ENCODE assay signal across 20 cellular contexts in genomic region chr4:1751919-1752283, GRCh38. TPM values are rescaled to one million over a fixed set of nuclear protein-coding genes. Genes with fewer than 3 reads are reported as not detected.
A peak's percentile ranks its signal among the peaks of the same experiment; 100 is the strongest.
DNase-seq lines count a peak whose midpoint lies in the region; ATAC-seq, FAIRE-seq and TF ChIP-seq lines count a peak whose summit lies in the region.
"Had no signal": no experiment of that assay in that cellular context is flagged by ENCODE, and none has a peak within 500 bp of the region (broad histone marks: within the 10 kb centered on the region; RNA-seq: fewer than 3 reads in every experiment).

No MANE protein-coding gene starts in this region.

- H4K91ac ChIP-seq in neuronal stem cell (ENCODE audit: low read depth, low read length, poor library complexity): no peak overlapping the region

- CTCF ChIA-PET in HepG2 (lab: Yijun Ruan, JAX; ENCODE audit: low intra/inter-chr PET ratio, low total read pairs): interaction anchor here (2.9 kb wide), 1 partner anchor 58 kb away, joined by 22 read pairs; no protein-coding TSS in a partner anchor
- CTCF ChIA-PET in OCI-LY7 (lab: Charles Lee; ENCODE audit: unreplicated experiment): no interaction called here

- POLR2A ChIA-PET in HepG2 (lab: Yijun Ruan, JAX) (interaction anchor here (0.8 to 3.6 kb wide), 15 partner anchors 8 to 56 kb away, joined by 3 to 70 read pairs (median 10); partner anchors contain the start of genes FGFR3, TACC3 and TMEM129), OCI-LY7 (lab: Charles Lee) (no interaction called here)

- TF ChIP-seq CTCF in HepG2 (CRISPR knock-in tag; IDR thresholded peaks at IDR 0.05) (no peak), right lobe of liver (IDR thresholded peaks at IDR 0.05) (no peak), OCI-LY7 (conservative IDR thresholded peaks at IDR 0.05; ENCODE audit: low read length) (no peak)

- TF ChIP-seq RAD21 in HepG2 (CRISPR knock-in tag; IDR thresholded peaks at IDR 0.05): no peak

- H3K9ac ChIP-seq in HepG2 (ENCODE audit: insufficient read depth, low read depth, low read length) (peak overlapping the region; percentile 58), neuronal stem cell (ENCODE audit: low read depth, low read length, poor library complexity) (peak overlapping the region; percentile 30)
- H3K9ac ChIP-seq: SK-N-SH had no signal

- H2AFZ ChIP-seq in HepG2 (ENCODE audit: low read length) (no peak overlapping the region), neuronal stem cell (ENCODE audit: low read length) (no peak overlapping the region), OCI-LY7 (ENCODE audit: low read length) (no peak overlapping the region)

- peak overlapping the region; percentile 90 for H2BK12ac ChIP-seq in neuronal stem cell (ENCODE audit: low read length)

- H3K79me2 ChIP-seq in HepG2 (ENCODE audit: insufficient read depth, low read length): no peaks in the 10 kb centered on the region
- no peaks in the 10 kb centered on the region for H3K79me2 ChIP-seq in OCI-LY7 (ENCODE audit: insufficient read depth, low read depth, low read length)

- H3K27ac ChIP-seq in HepG2 (ENCODE audit: extremely low read length, insufficient read depth, low read length) (peak overlapping the region; percentile 1), right lobe of liver (no peak overlapping the region), neuronal stem cell (replicated peaks; ENCODE audit: low read length) (no peak overlapping the region), OCI-LY7 (ENCODE audit: low read depth, low read length, poor library complexity, severe bottlenecking) (no peak overlapping the region)
- H3K27ac ChIP-seq: ovary had no signal

- no peaks in the 10 kb centered on the region for H3K36me3 ChIP-seq in HepG2 (replicated peaks in 1 of 2; ENCODE audit: control insufficient read depth in 1 of 2, insufficient read depth in 2 of 2, low read length in 2 of 2)
- H3K36me3 ChIP-seq in right lobe of liver: no peaks in the 10 kb centered on the region
- no peaks in the 10 kb centered on the region for H3K36me3 ChIP-seq in neuronal stem cell (replicated peaks in 1 of 2; ENCODE audit: control insufficient read depth in 2 of 2, insufficient read depth in 2 of 2, low read length in 2 of 2)
- H3K36me3 ChIP-seq in OCI-LY7 (ENCODE audit: insufficient read depth, low read length): no peaks in the 10 kb centered on the region
- H3K36me3 ChIP-seq: MG63, ovary had no signal

- peak; percentile 8 for FAIRE-seq in HepG2 (lab: Jason Lieb, UNC)
- FAIRE-seq: H54 had no signal

- H4K20me1 ChIP-seq in HepG2 (ENCODE audit: insufficient read depth, low read length): no peaks in the 10 kb centered on the region
- no peaks in the 10 kb centered on the region for H4K20me1 ChIP-seq in OCI-LY7 (ENCODE audit: insufficient read depth, low read length)

- H3K9me3 ChIP-seq in HepG2 (ENCODE audit: low read length) (no peaks in the 10 kb centered on the region), right lobe of liver (no peaks in the 10 kb centered on the region), neuronal stem cell (replicated peaks in 1 of 2; ENCODE audit: control insufficient read depth in 2 of 2, insufficient read depth in 1 of 2, low read depth in 1 of 2, low read length in 2 of 2) (no peaks in the 10 kb centered on the region), OCI-LY7 (ENCODE audit: low read length) (no peaks in the 10 kb centered on the region)
- H3K9me3 ChIP-seq: MG63, ovary, SK-N-SH had no signal

- peak overlapping the region; percentile 75 for H2BK5ac ChIP-seq in neuronal stem cell (ENCODE audit: low read length)

- peak overlapping the region; percentile 17 for H3K14ac ChIP-seq in neuronal stem cell (ENCODE audit: low read length)

- ATAC-seq in HepG2: peak; percentile 18
- no peak for ATAC-seq in right lobe of liver
- ATAC-seq in esophagus mucosa: peak; percentile 16
- ATAC-seq in HG03280 (IDR thresholded peaks at IDR 0.05; ENCODE audit: unreplicated experiment): no peak
- no peak for ATAC-seq in HG03571 (IDR thresholded peaks at IDR 0.05; ENCODE audit: unreplicated experiment)
- no peak for ATAC-seq in GM19395 (IDR thresholded peaks at IDR 0.05; ENCODE audit: unreplicated experiment)

- H3K4me2 ChIP-seq in HepG2 (ENCODE audit: low read depth, low read length) (peak overlapping the region; percentile 82), neuronal stem cell (ENCODE audit: insufficient read depth, low read length, poor library complexity, severe bottlenecking) (no peak overlapping the region), OCI-LY7 (ENCODE audit: low read length) (no peak overlapping the region)
- H3K4me2 ChIP-seq: SK-N-SH had no signal

- intact Hi-C loops in HepG2 (cut with micrococcal nuclease; ENCODE audit: unreplicated experiment): loop anchor here (2.0 kb wide), 1 partner anchor 27 kb away; no protein-coding TSS in a partner anchor
- intact Hi-C loops in right lobe of liver (cut with DNase I): loop anchor here in 1 of 2 donors (5.0 to 10.0 kb wide), 2 partner anchors 55 to 143 kb away; no protein-coding TSS in a partner anchor
- intact Hi-C loops in OCI-LY7 (cut with micrococcal nuclease; ENCODE audit: unreplicated experiment): no loop called here

- peaks cover 90% of the 10 kb centered on the region for H3K4me1 ChIP-seq in HepG2 (ENCODE audit: insufficient read depth, low read length)
- H3K4me1 ChIP-seq in right lobe of liver: no peaks in the 10 kb centered on the region
- peaks cover 8 to 9% of the 10 kb centered on the region in 2 donors for H3K4me1 ChIP-seq in neuronal stem cell (ENCODE audit: control insufficient read depth in 2 of 2, insufficient read depth in 1 of 2, low read depth in 1 of 2, low read length in 2 of 2)
- no peaks in the 10 kb centered on the region for H3K4me1 ChIP-seq in OCI-LY7 (ENCODE audit: insufficient read depth, low read length, poor library complexity, severe bottlenecking)

- DNase-seq in HepG2 (ENCODE audit: low spot score) (peak; percentile 52), right lobe of liver (no peak), neuronal stem cell (ENCODE audit: low spot score) (no peak), OCI-LY7 (ENCODE audit: low spot score) (no peak)
- DNase-seq: activated CD8-positive, alpha-beta T cell treated with anti-CD3 and anti-CD28 coated beads, Interleukin-2, amount 10 ng/mL, durations not matched to agents 7 days and 5 days; activated T-cell treated with anti-CD3 and anti-CD28 coated beads for 4 hours; anterior cingulate cortex; CD4-positive, alpha-beta T cell; cortex of kidney; MG63; NCI-H1105 treated with DMSO at 0.1 percent for 48 hours; NCI-H2227 treated with DMSO at 0.1 percent for 48 hours; ovary; RPMI8226; SK-N-SH had no signal

- TF ChIP-seq EP300 in HepG2 (IDR thresholded peaks at IDR 0.05; ENCODE audit: low read depth in 2 of 2, low read length in 2 of 2) (no peak), HepG2 (CRISPR knock-in tag; IDR thresholded peaks at IDR 0.05; ENCODE audit: borderline replicate concordance) (no peak)

- in situ Hi-C loops in HepG2 (cut with HindIII; ENCODE audit: extremely low pct_ligation_motif_present, low pct_unique_long_range_greater_than_20kb): loop anchor here (10.0 kb wide), 1 partner anchor 53 kb away; no protein-coding TSS in a partner anchor

- BruUV-seq in HepG2 (replicated peaks; lab: Mats Ljungman, UMichigan) (no TSS peak), OCI-LY7 (replicated peaks; lab: Mats Ljungman, UMichigan) (no TSS peak)

- H3K9me2 ChIP-seq in OCI-LY7 (ENCODE audit: insufficient read depth, low read length): no peaks in the 10 kb centered on the region
- H3K9me2 ChIP-seq: SK-N-SH had no signal

- H2BK120ac ChIP-seq in neuronal stem cell (ENCODE audit: low read depth, low read length): no peak overlapping the region

- H3K27me3 ChIP-seq in HepG2 (ENCODE audit: control insufficient read depth in 1 of 2, insufficient read depth in 2 of 2, low read length in 2 of 2): no peaks in the 10 kb centered on the region; a peak in 1 of 5 replicates
- H3K27me3 ChIP-seq in right lobe of liver: no peaks in the 10 kb centered on the region
- peaks cover 0 to 12% (median 0%) of the 10 kb centered on the region in 3 experiments for H3K27me3 ChIP-seq in neuronal stem cell (ENCODE audit: control insufficient read depth in 3 of 3, insufficient read depth in 3 of 3, low read depth in 1 of 3, low read length in 3 of 3)
- H3K27me3 ChIP-seq: MG63, ovary had no signal

- peak overlapping the region; percentile 96 for H2AK5ac ChIP-seq in neuronal stem cell (ENCODE audit: low read depth, low read length)

- peak overlapping the region; percentile 85 for H3K23ac ChIP-seq in neuronal stem cell (ENCODE audit: low read depth, low read length, poor library complexity)

- WGBS in HepG2 (ENCODE audit: low lambda C conversion rate): 0% methylated on average over 3 of the region's 8 CpGs
- no CpG with 5 or more reads among the region's 8 CpGs for WGBS in right lobe of liver (ENCODE audit: insufficient coverage, low coverage, low lambda C conversion rate, missing lambda C conversion rate)
- WGBS in neuronal stem cell (ENCODE audit: extremely low coverage in 2 of 2, insufficient read length in 2 of 2, insufficient replicate concordance in 1 of 2), 2 donors: no CpG with 5 or more reads among the region's 8 CpGs

- H4K8ac ChIP-seq in neuronal stem cell (ENCODE audit: low read depth, low read length): no peak overlapping the region

- no peaks in the 10 kb centered on the region for H3K79me1 ChIP-seq in neuronal stem cell (ENCODE audit: low read depth, low read length)

- H2BK15ac ChIP-seq in neuronal stem cell (ENCODE audit: low read length): peak overlapping the region; percentile 89

- H3K4me3 ChIP-seq in HepG2 (replicated peaks in 1 of 3; ENCODE audit: insufficient read depth in 1 of 3, low read depth in 2 of 3, low read length in 3 of 3): peak overlapping the region; percentile 45 to 73 (median 56)
- no peak overlapping the region for H3K4me3 ChIP-seq in right lobe of liver
- no peak overlapping the region for H3K4me3 ChIP-seq in neuronal stem cell (ENCODE audit: low read length in 2 of 2)
- H3K4me3 ChIP-seq in OCI-LY7 (ENCODE audit: low read depth, low read length, poor library complexity, severe bottlenecking): no peak overlapping the region
- H3K4me3 ChIP-seq: MG63, ovary had no signal

- no peak overlapping the region for H3K4ac ChIP-seq in neuronal stem cell (ENCODE audit: low read length)

- H3K18ac ChIP-seq in neuronal stem cell (ENCODE audit: low read length): peak overlapping the region; percentile 76

- no peak for TF ChIP-seq POLR2A in HepG2 (IDR thresholded peaks at IDR 0.05; ENCODE audit: insufficient read depth in 1 of 2, low read depth in 2 of 2, low read length in 2 of 2)
- TF ChIP-seq POLR2A in right lobe of liver (IDR thresholded peaks at IDR 0.05): no peak

RNA-seq across cellular contexts. Expression of gene TACC3, which starts 30.6 kb away (rescaled TPM):
- 21.2 and 35.4 TPM in 2 replicates for total RNA-seq in HepG2 (2016; rRNA removed; fragmentation: Illumina TruSeq; extraction: Trizol)
- 9.8 and 10.0 TPM in 2 replicates for total RNA-seq in HepG2 (2016; cell fraction: cytosol; rRNA removed; fragmentation: Illumina TruSeq; extraction: Trizol; ENCODE audit: low read depth)
- 23.8 and 32.4 TPM in 2 replicates for total RNA-seq in HepG2 (2016; cell fraction: insoluble cytoplasmic fraction; rRNA removed; fragmentation: Illumina TruSeq; extraction: Trizol)
- 15.9 and 17.1 TPM in 2 replicates for total RNA-seq in HepG2 (2016; cell fraction: membrane; rRNA removed; fragmentation: Illumina TruSeq; extraction: Trizol)
- 24.3 and 29.3 TPM in 2 replicates for total RNA-seq in HepG2 (2016; cell fraction: nucleus; rRNA removed; fragmentation: Illumina TruSeq; extraction: Trizol)
- 15.7 and 20.3 TPM in 2 replicates for polyA plus RNA-seq in HepG2 (2011; rRNA removed)
- polyA plus RNA-seq in HepG2 (2011; cell fraction: cytosol; rRNA removed): 8.7 and 16.8 TPM in 2 replicates
- 68.2 and 101 TPM in 2 replicates for polyA plus RNA-seq in HepG2 (2011; cell fraction: nucleus; rRNA removed)
- 16.3 and 27.3 TPM in 2 replicates for polyA plus RNA-seq in HepG2 (2012)
- 5.5 and 6.4 TPM in 2 replicates for polyA plus RNA-seq in HepG2 (2016; cell fraction: cytosol; fragmentation: Illumina TruSeq; extraction: Trizol; ENCODE audit: low read depth)
- polyA plus RNA-seq in HepG2 (2016; cell fraction: insoluble cytoplasmic fraction; fragmentation: Illumina TruSeq; extraction: Trizol; ENCODE audit: low read depth): 59.5 and 79.8 TPM in 2 replicates
- 10.8 and 13.8 TPM in 2 replicates for polyA plus RNA-seq in HepG2 (2016; cell fraction: membrane; fragmentation: Illumina TruSeq; extraction: Trizol; ENCODE audit: low read depth)
- polyA plus RNA-seq in HepG2 (2016; cell fraction: nucleus; fragmentation: Illumina TruSeq; extraction: Trizol; ENCODE audit: insufficient read depth, low read depth): 133 and 138 TPM in 2 replicates
- 12.7 and 22.2 TPM in 2 replicates for polyA minus RNA-seq in HepG2 (2011; rRNA and poly(A)+ RNA removed; ENCODE audit: low replicate concordance)
- polyA minus RNA-seq in HepG2 (2011; cell fraction: cytosol; rRNA and poly(A)+ RNA removed): 7.4 and 8.9 TPM in 2 replicates
- polyA minus RNA-seq in HepG2 (2011; cell fraction: nucleus; rRNA and poly(A)+ RNA removed): 10.9 and 13.8 TPM in 2 replicates
- 1 to 10 TPM; 2.2 to 5.7 (median 4.8) TPM for total RNA-seq in right lobe of liver
- 34.4 TPM for total RNA-seq in esophagus mucosa
- 110 TPM for polyA plus RNA-seq in neuronal stem cell (2013, experiment 1 of 2)
- polyA plus RNA-seq in neuronal stem cell (2013, experiment 2 of 2): 108 TPM
- 100 and 130 TPM in 2 replicates for total RNA-seq in OCI-LY7 (2014; rRNA removed; shearing (Covaris generic))
- total RNA-seq in OCI-LY7 (2022): 257 and 272 TPM in 2 replicates

RNA-seq across cellular contexts. Expression of gene TMEM129, which starts 30.8 kb away (rescaled TPM):
- total RNA-seq in HepG2 (2016; rRNA removed; fragmentation: Illumina TruSeq; extraction: Trizol): 15.5 and 25.8 TPM in 2 replicates
- 9.2 and 12.7 TPM in 2 replicates for total RNA-seq in HepG2 (2016; cell fraction: cytosol; rRNA removed; fragmentation: Illumina TruSeq; extraction: Trizol; ENCODE audit: low read depth)
- total RNA-seq in HepG2 (2016; cell fraction: insoluble cytoplasmic fraction; rRNA removed; fragmentation: Illumina TruSeq; extraction: Trizol): 14.4 and 26.2 TPM in 2 replicates
- 28.5 and 34.5 TPM in 2 replicates for total RNA-seq in HepG2 (2016; cell fraction: membrane; rRNA removed; fragmentation: Illumina TruSeq; extraction: Trizol)
- total RNA-seq in HepG2 (2016; cell fraction: nucleus; rRNA removed; fragmentation: Illumina TruSeq; extraction: Trizol): 20.4 and 23.0 TPM in 2 replicates
- polyA plus RNA-seq in HepG2 (2011; rRNA removed): 19.0 and 36.1 TPM in 2 replicates
- 18.9 and 32.3 TPM in 2 replicates for polyA plus RNA-seq in HepG2 (2011; cell fraction: cytosol; rRNA removed)
- 79.1 and 84.6 TPM in 2 replicates for polyA plus RNA-seq in HepG2 (2011; cell fraction: nucleus; rRNA removed)
- 16.1 and 20.7 TPM in 2 replicates for polyA plus RNA-seq in HepG2 (2012)
- 9.4 and 10.4 TPM in 2 replicates for polyA plus RNA-seq in HepG2 (2016; cell fraction: cytosol; fragmentation: Illumina TruSeq; extraction: Trizol; ENCODE audit: low read depth)
- polyA plus RNA-seq in HepG2 (2016; cell fraction: insoluble cytoplasmic fraction; fragmentation: Illumina TruSeq; extraction: Trizol; ENCODE audit: low read depth): 14.1 and 16.2 TPM in 2 replicates
- 21.6 and 23.3 TPM in 2 replicates for polyA plus RNA-seq in HepG2 (2016; cell fraction: membrane; fragmentation: Illumina TruSeq; extraction: Trizol; ENCODE audit: low read depth)
- 36.1 and 41.5 TPM in 2 replicates for polyA plus RNA-seq in HepG2 (2016; cell fraction: nucleus; fragmentation: Illumina TruSeq; extraction: Trizol; ENCODE audit: insufficient read depth, low read depth)
- polyA minus RNA-seq in HepG2 (2011; rRNA and poly(A)+ RNA removed; ENCODE audit: low replicate concordance): 7.1 and 61.3 TPM in 2 replicates
- 18.8 and 21.5 TPM in 2 replicates for polyA minus RNA-seq in HepG2 (2011; cell fraction: cytosol; rRNA and poly(A)+ RNA removed)
- polyA minus RNA-seq in HepG2 (2011; cell fraction: nucleus; rRNA and poly(A)+ RNA removed): 6.4 and 8.5 TPM in 2 replicates
- 10 to 100 TPM; 13.8 to 51.0 (median 25.4) TPM for total RNA-seq in right lobe of liver
- total RNA-seq in esophagus mucosa: 25.5 TPM
- polyA plus RNA-seq in neuronal stem cell (2013, experiment 1 of 2): 28.3 TPM
- 26.4 TPM for polyA plus RNA-seq in neuronal stem cell (2013, experiment 2 of 2)
- 35.1 and 44.0 TPM in 2 replicates for total RNA-seq in OCI-LY7 (2014; rRNA removed; shearing (Covaris generic))
- total RNA-seq in OCI-LY7 (2022): 34.2 and 39.2 TPM in 2 replicates

RNA-seq across cellular contexts. Expression of gene SLBP, which starts 39.8 kb away (rescaled TPM):
- total RNA-seq in HepG2 (2016; rRNA removed; fragmentation: Illumina TruSeq; extraction: Trizol) (104 and 131 TPM in 2 replicates), right lobe of liver (10 to 100 TPM; 13.1 to 30.8 (median 14.7) TPM), esophagus mucosa (31.3 TPM), OCI-LY7 (2022) (159 and 161 TPM in 2 replicates)
- total RNA-seq in HepG2 (2016; cell fraction: cytosol; rRNA removed; fragmentation: Illumina TruSeq; extraction: Trizol; ENCODE audit: low read depth): 19.5 and 20.5 TPM in 2 replicates
- 103 and 128 TPM in 2 replicates for total RNA-seq in HepG2 (2016; cell fraction: insoluble cytoplasmic fraction; rRNA removed; fragmentation: Illumina TruSeq; extraction: Trizol)
- total RNA-seq in HepG2 (2016; cell fraction: membrane; rRNA removed; fragmentation: Illumina TruSeq; extraction: Trizol): 43.3 and 44.2 TPM in 2 replicates
- 39.3 and 41.5 TPM in 2 replicates for total RNA-seq in HepG2 (2016; cell fraction: nucleus; rRNA removed; fragmentation: Illumina TruSeq; extraction: Trizol)
- 29.8 and 43.9 TPM in 2 replicates for polyA plus RNA-seq in HepG2 (2011; rRNA removed)
- 22.0 and 30.6 TPM in 2 replicates for polyA plus RNA-seq in HepG2 (2011; cell fraction: cytosol; rRNA removed)
- 12.8 and 13.8 TPM in 2 replicates for polyA plus RNA-seq in HepG2 (2011; cell fraction: nucleus; rRNA removed)
- polyA plus RNA-seq in HepG2 (2012): 30.0 and 43.7 TPM in 2 replicates
- 10.3 and 11.7 TPM in 2 replicates for polyA plus RNA-seq in HepG2 (2016; cell fraction: cytosol; fragmentation: Illumina TruSeq; extraction: Trizol; ENCODE audit: low read depth)
- polyA plus RNA-seq in HepG2 (2016; cell fraction: insoluble cytoplasmic fraction; fragmentation: Illumina TruSeq; extraction: Trizol; ENCODE audit: low read depth): 140 and 142 TPM in 2 replicates
- polyA plus RNA-seq in HepG2 (2016; cell fraction: membrane; fragmentation: Illumina TruSeq; extraction: Trizol; ENCODE audit: low read depth): 24.5 and 24.6 TPM in 2 replicates
- polyA plus RNA-seq in HepG2 (2016; cell fraction: nucleus; fragmentation: Illumina TruSeq; extraction: Trizol; ENCODE audit: insufficient read depth, low read depth): 69.4 and 73.3 TPM in 2 replicates
- 12.5 and 24.7 TPM in 2 replicates for polyA minus RNA-seq in HepG2 (2011; rRNA and poly(A)+ RNA removed; ENCODE audit: low replicate concordance)
- 19.7 and 22.7 TPM in 2 replicates for polyA minus RNA-seq in HepG2 (2011; cell fraction: cytosol; rRNA and poly(A)+ RNA removed)
- 10.8 and 13.7 TPM in 2 replicates for polyA minus RNA-seq in HepG2 (2011; cell fraction: nucleus; rRNA and poly(A)+ RNA removed)
- polyA plus RNA-seq in neuronal stem cell (2013, experiment 1 of 2): 44.6 TPM
- polyA plus RNA-seq in neuronal stem cell (2013, experiment 2 of 2): 44.5 TPM
- total RNA-seq in OCI-LY7 (2014; rRNA removed; shearing (Covaris generic)): 191 and 196 TPM in 2 replicates

RNA-seq across cellular contexts. Expression of gene FGFR3, which starts 41.2 kb away (rescaled TPM):
- total RNA-seq in HepG2 (2016; rRNA removed; fragmentation: Illumina TruSeq; extraction: Trizol) (40.2 and 103 TPM in 2 replicates), right lobe of liver (10 to 100 TPM; 14.3 to 30.0 (median 25.7) TPM), esophagus mucosa (150 TPM), OCI-LY7 (2022) (not detected in 2 replicates)
- 18.3 and 22.4 TPM in 2 replicates for total RNA-seq in HepG2 (2016; cell fraction: cytosol; rRNA removed; fragmentation: Illumina TruSeq; extraction: Trizol; ENCODE audit: low read depth)
- total RNA-seq in HepG2 (2016; cell fraction: insoluble cytoplasmic fraction; rRNA removed; fragmentation: Illumina TruSeq; extraction: Trizol): 38.7 and 106 TPM in 2 replicates
- 39.4 and 45.4 TPM in 2 replicates for total RNA-seq in HepG2 (2016; cell fraction: membrane; rRNA removed; fragmentation: Illumina TruSeq; extraction: Trizol)
- 114 and 144 TPM in 2 replicates for total RNA-seq in HepG2 (2016; cell fraction: nucleus; rRNA removed; fragmentation: Illumina TruSeq; extraction: Trizol)
- 109 and 159 TPM in 2 replicates for polyA plus RNA-seq in HepG2 (2011; rRNA removed)
- polyA plus RNA-seq in HepG2 (2011; cell fraction: cytosol; rRNA removed): 87.8 and 132 TPM in 2 replicates
- polyA plus RNA-seq in HepG2 (2011; cell fraction: nucleus; rRNA removed): 914 and 1,354 TPM in 2 replicates
- 127 and 140 TPM in 2 replicates for polyA plus RNA-seq in HepG2 (2012)
- polyA plus RNA-seq in HepG2 (2016; cell fraction: cytosol; fragmentation: Illumina TruSeq; extraction: Trizol; ENCODE audit: low read depth): 6.7 and 7.6 TPM in 2 replicates
- polyA plus RNA-seq in HepG2 (2016; cell fraction: insoluble cytoplasmic fraction; fragmentation: Illumina TruSeq; extraction: Trizol; ENCODE audit: low read depth): 36.5 and 42.1 TPM in 2 replicates
- polyA plus RNA-seq in HepG2 (2016; cell fraction: membrane; fragmentation: Illumina TruSeq; extraction: Trizol; ENCODE audit: low read depth): 24.3 and 24.6 TPM in 2 replicates
- 393 and 407 TPM in 2 replicates for polyA plus RNA-seq in HepG2 (2016; cell fraction: nucleus; fragmentation: Illumina TruSeq; extraction: Trizol; ENCODE audit: insufficient read depth, low read depth)
- polyA minus RNA-seq in HepG2 (2011; rRNA and poly(A)+ RNA removed; ENCODE audit: low replicate concordance): 7.3 and 222 TPM in 2 replicates
- polyA minus RNA-seq in HepG2 (2011; cell fraction: cytosol; rRNA and poly(A)+ RNA removed): 97.8 and 100 TPM in 2 replicates
- 130 and 153 TPM in 2 replicates for polyA minus RNA-seq in HepG2 (2011; cell fraction: nucleus; rRNA and poly(A)+ RNA removed)
- 7.2 TPM for polyA plus RNA-seq in neuronal stem cell (2013, experiment 1 of 2)
- polyA plus RNA-seq in neuronal stem cell (2013, experiment 2 of 2): 7.6 TPM
- not detected in 2 replicates for total RNA-seq in OCI-LY7 (2014; rRNA removed; shearing (Covaris generic))

Comparison
In these comparisons a context has a peak if more than half of its experiments do, and no peak if none do; other contexts are left out.
1. ATAC-seq: peak in HepG2 (single experiment) and esophagus mucosa (single experiment); none in right lobe of liver (0 of 4), HG03280 (single experiment), HG03571 (single experiment) and GM19395 (single experiment).
2. H3K4me3 ChIP-seq: peak in HepG2 (3 of 3); none in right lobe of liver (0 of 3), neuronal stem cell (0 of 2) and OCI-LY7 (single experiment).